ENCODE assay signal across 8 cellular contexts in the genomic region with DNA sequence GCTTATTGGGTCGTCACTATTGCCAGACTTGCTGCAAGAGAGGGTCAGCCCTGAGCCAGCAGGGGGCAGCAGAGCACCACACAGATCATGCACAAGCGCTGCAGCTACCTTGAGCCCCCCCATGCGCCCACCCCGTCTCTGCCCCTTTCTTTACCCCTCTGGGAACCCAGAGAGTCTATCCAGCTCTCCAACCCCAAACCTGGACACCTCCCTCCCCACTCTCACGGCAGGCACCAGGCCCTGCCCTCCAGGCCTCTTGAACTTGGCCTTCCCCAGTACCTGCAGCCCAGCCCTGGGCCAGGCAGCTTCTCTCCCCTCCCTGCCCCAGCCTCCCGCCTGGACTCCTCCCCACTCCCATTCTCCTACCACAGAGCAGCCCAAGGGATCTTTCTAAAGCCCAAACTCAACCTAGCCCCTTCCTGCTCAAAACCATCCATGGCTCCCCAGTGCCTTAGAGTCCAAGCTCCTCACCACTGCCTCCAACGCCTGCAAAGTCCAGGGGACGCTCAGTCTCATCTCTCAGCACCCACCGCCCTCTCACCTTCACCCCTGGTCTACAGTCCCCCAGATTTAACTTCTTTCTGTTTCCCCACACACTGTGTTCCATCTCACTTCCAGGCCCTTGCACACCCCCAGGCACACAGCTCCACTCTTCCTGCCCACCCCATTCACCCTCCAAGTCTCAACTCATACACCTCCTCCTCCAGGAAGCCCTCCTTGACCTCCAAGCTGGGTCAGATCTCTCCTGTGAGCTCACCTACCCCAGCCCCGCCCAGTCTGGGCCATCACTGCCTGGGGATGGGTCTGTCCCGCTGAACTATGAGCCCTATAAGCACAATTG. TPM values are rescaled to one million over a fixed set of nuclear protein-coding genes. Genes with fewer than 3 reads are reported as not detected.
DNase-seq lines count a peak whose midpoint lies in the region; ATAC-seq, FAIRE-seq and TF ChIP-seq lines count a peak whose summit lies in the region.

No MANE protein-coding gene starts in this region.

- ATAC-seq in activated T-helper 17 cell treated with anti-CD3 and anti-CD28 coated beads, Interleukin-2, amount 50 U/mL, for 72 hours (replicated peaks) = peak; percentile 13
- no peak for ATAC-seq in GM18498 (IDR thresholded peaks at IDR 0.05; ENCODE audit: unreplicated experiment)

- intact Hi-C loops in thyroid gland (cut with DNase I) = loop anchor here (5.0 kb wide), 1 partner anchor 78 kb away; no protein-coding TSS in a partner anchor

- no peak overlapping the region for H3K4me3 Mint-ChIP-seq in activated T-helper 17 cell treated with anti-CD3 and anti-CD28 coated beads, Interleukin-2, amount 50 U/mL, for 72 hours
- no peak overlapping the region for H3K4me3 Mint-ChIP-seq in osteocyte (ENCODE audit: unreplicated experiment)

- no peaks in the 10 kb centered on the region for H3K9me3 ChIP-seq in thyroid gland

- no peaks in the 10 kb centered on the region for H3K36me3 Mint-ChIP-seq in activated T-helper 17 cell treated with anti-CD3 and anti-CD28 coated beads, Interleukin-2, amount 50 U/mL, for 72 hours (ENCODE audit: low read depth)
- H3K36me3 Mint-ChIP-seq in osteocyte (ENCODE audit: unreplicated experiment) = no peaks in the 10 kb centered on the region

- 43 to 46% methylated on average over 10 to 11 of the region's 11 CpGs for WGBS in thyroid gland, 2 donors

- peaks cover 24% of the 10 kb centered on the region for H3K4me1 Mint-ChIP-seq in activated T-helper 17 cell treated with anti-CD3 and anti-CD28 coated beads, Interleukin-2, amount 50 U/mL, for 72 hours
- H3K4me1 Mint-ChIP-seq in osteocyte (ENCODE audit: unreplicated experiment) = peaks cover 25% of the 10 kb centered on the region

- H3K36me3 ChIP-seq in thyroid gland = no peaks in the 10 kb centered on the region

- H3K4me3 ChIP-seq in foreskin fibroblast (ENCODE audit: low read depth in 1 of 2, low read length in 2 of 2) = no peak overlapping the region
- no peak overlapping the region for H3K4me3 ChIP-seq in thyroid gland (replicated peaks in 1 of 3)

- H3K27ac ChIP-seq in thyroid gland = peak overlapping the region in 2 of 3 donors; percentile 47 to 64

- H3K4me1 ChIP-seq in thyroid gland = peaks cover 22 to 61% of the 10 kb centered on the region in 2 donors

- no peaks in the 10 kb centered on the region for H3K27me3 ChIP-seq in thyroid gland

- TF ChIP-seq POLR2A in thyroid gland (IDR thresholded peaks at IDR 0.05) = no peak

- peak; percentile 52 for FAIRE-seq in HTR-8/SVneo (lab: Jason Lieb, UNC)

- peaks cover 16% of the 10 kb centered on the region for H3K27me3 Mint-ChIP-seq in activated T-helper 17 cell treated with anti-CD3 and anti-CD28 coated beads, Interleukin-2, amount 50 U/mL, for 72 hours
- H3K27me3 Mint-ChIP-seq in osteocyte (ENCODE audit: unreplicated experiment) = no peaks in the 10 kb centered on the region

- DNase-seq in COLO668 (lab: John Stamatoyannopoulos, UW; ENCODE audit: unreplicated experiment) (peak; percentile 76), HTR-8/SVneo (ENCODE audit: insufficient read length, low spot score) (peak; percentile 57), RPMI7951 (ENCODE audit: low read depth) (peak; percentile 60), foreskin fibroblast (peak; percentile 39 to 84), osteocyte (ENCODE audit: extremely low spot score, unreplicated experiment) (peak; percentile 90), thyroid gland (peak; percentile 82 to 85)

- H3K9me3 Mint-ChIP-seq in activated T-helper 17 cell treated with anti-CD3 and anti-CD28 coated beads, Interleukin-2, amount 50 U/mL, for 72 hours = no peaks in the 10 kb centered on the region
- H3K9me3 Mint-ChIP-seq in osteocyte (ENCODE audit: unreplicated experiment) = no peaks in the 10 kb centered on the region

- H3K27ac Mint-ChIP-seq in activated T-helper 17 cell treated with anti-CD3 and anti-CD28 coated beads, Interleukin-2, amount 50 U/mL, for 72 hours = no peak overlapping the region
- H3K27ac Mint-ChIP-seq in osteocyte (ENCODE audit: unreplicated experiment) = no peak overlapping the region

- TF ChIP-seq CTCF in foreskin fibroblast (IDR thresholded peaks at IDR 0.05; ENCODE audit: low read depth, low read length) = peak; percentile 91
- TF ChIP-seq CTCF in osteocyte (IDR thresholded peaks at IDR 0.05) = peak; percentile 97
- peak; percentile 73 to 97 (median 90) for TF ChIP-seq CTCF in thyroid gland (IDR thresholded peaks at IDR 0.05)

RNA-seq across cellular contexts. Expression of a gene that starts 9.4 kb away (rescaled TPM):
- total RNA-seq in RPMI7951 (2014; rRNA removed; shearing (Covaris generic)) = 0.20 TPM in 1 of 2 replicates, not detected in the other
- not detected for total RNA-seq in activated T-helper 17 cell treated with anti-CD3 and anti-CD28 coated beads, Interleukin-2, amount 50 U/mL, for 72 hours
- total RNA-seq in osteocyte (not detected in 2 replicates), thyroid gland (under 1 TPM in 1 of 4 donors, not detected in 3; 0.40 TPM)

RNA-seq across cellular contexts. Expression of a gene that starts 18.2 kb away (rescaled TPM):
- 0.12 and 0.20 TPM in 2 replicates for total RNA-seq in RPMI7951 (2014; rRNA removed; shearing (Covaris generic))
- 1 to 10 TPM; 1.1 to 1.6 TPM for total RNA-seq in activated T-helper 17 cell treated with anti-CD3 and anti-CD28 coated beads, Interleukin-2, amount 50 U/mL, for 72 hours
- total RNA-seq in osteocyte (6.3 and 7.4 TPM in 2 replicates), thyroid gland (1 to 10 TPM in 3 of 4 donors, under 1 TPM in 1; 0.78 to 5.5 (median 3.8) TPM)

RNA-seq across cellular contexts. Expression of a gene that starts 45.8 kb away (rescaled TPM):
- 34.2 and 35.7 TPM in 2 replicates for total RNA-seq in RPMI7951 (2014; rRNA removed; shearing (Covaris generic))
- 10 to 100 TPM in 1 of 2 donors, 1 to 10 TPM in 1; 8.6 to 10.6 TPM for total RNA-seq in activated T-helper 17 cell treated with anti-CD3 and anti-CD28 coated beads, Interleukin-2, amount 50 U/mL, for 72 hours
- total RNA-seq in osteocyte = 29.2 and 31.4 TPM in 2 replicates
- 10 to 100 TPM; 25.4 to 36.5 (median 30.2) TPM for total RNA-seq in thyroid gland

RNA-seq across cellular contexts. Expression of a gene that starts 59.0 kb away (rescaled TPM):
- total RNA-seq in RPMI7951 (2014; rRNA removed; shearing (Covaris generic)) = 21.8 and 22.6 TPM in 2 replicates
- total RNA-seq in activated T-helper 17 cell treated with anti-CD3 and anti-CD28 coated beads, Interleukin-2, amount 50 U/mL, for 72 hours = 10 to 100 TPM; 79.0 to 86.3 TPM
- total RNA-seq in osteocyte = 12.7 and 15.3 TPM in 2 replicates
- 10 to 100 TPM; 12.4 to 56.2 (median 16.8) TPM for total RNA-seq in thyroid gland
